Comparison of ENCODE assay signal across 18 cellular contexts in the genomic region with DNA sequence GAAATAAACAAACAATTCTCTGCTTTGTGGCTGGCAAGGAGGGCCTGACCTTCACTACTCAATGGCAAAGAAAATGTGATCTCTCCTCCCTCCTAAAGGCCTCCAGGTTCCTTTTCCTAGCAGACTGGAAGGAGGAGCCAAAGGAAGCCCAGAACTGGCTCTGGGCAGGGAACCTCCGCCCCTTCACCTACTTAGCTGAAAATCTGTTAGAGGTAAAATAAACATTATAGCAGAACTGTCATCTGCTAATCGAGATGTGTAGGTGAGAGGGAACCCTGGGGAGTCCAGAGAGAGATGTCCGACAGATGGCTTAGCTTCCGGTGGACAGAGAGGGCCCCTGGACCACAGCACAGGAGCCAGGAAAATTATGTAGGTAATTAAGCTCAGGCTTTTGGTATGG.
DNase-seq lines count a peak whose midpoint lies in the region; TF ChIP-seq lines count a peak whose summit lies in the region.
"Had no signal": no experiment of that assay in that cellular context is flagged by ENCODE, and none has a peak within 500 bp of the region (broad histone marks: within the 10 kb centered on the region; RNA-seq: fewer than 3 reads in every experiment).

No MANE protein-coding gene starts in this region.

- no peak overlapping the region for H3K4me3 ChIP-seq in parathyroid adenoma (ENCODE audit: low read depth, low read length)
- H3K4me3 ChIP-seq: A549, GM12878, K562, SK-N-MC had no signal

- no peak overlapping the region for H3K4me3 Mint-ChIP-seq in progenitor cell of endocrine pancreas (ENCODE audit: low read depth)
- H3K4me3 Mint-ChIP-seq: T-cell had no signal

- H3K27ac ChIP-seq in angular gyrus (ENCODE audit: low read depth, low read length) = peak overlapping the region; percentile 62
- H3K27ac ChIP-seq in parathyroid adenoma = peak overlapping the region; percentile 65
- H3K27ac ChIP-seq: A549, C4-2B, HL-60, SK-N-MC had no signal

- DNase-seq in NCI-H345 (lab: John Stamatoyannopoulos, UW) (peak; percentile 7), NCI-H345 treated with DMSO at 0.1 percent for 48 hours (lab: John Stamatoyannopoulos, UW; ENCODE audit: unreplicated experiment) (no peak), NCI-H2227 treated with DMSO at 0.1 percent for 48 hours (lab: John Stamatoyannopoulos, UW) (peak; percentile 47), posterior cingulate gyrus (no peak), progenitor cell of endocrine pancreas (ENCODE audit: low spot score, unreplicated experiment) (no peak), RPMI8226 (no peak)
- DNase-seq: Caco-2, NCI-H187, PC-3, T-cell had no signal

- no peaks in the 10 kb centered on the region for H3K9me3 ChIP-seq in parathyroid adenoma (ENCODE audit: control insufficient read depth, low read length)
- H3K9me3 ChIP-seq: A549, Caco-2 had no signal

- peaks cover 8% of the 10 kb centered on the region for H3K4me1 ChIP-seq in parathyroid adenoma
- H3K4me1 ChIP-seq: A549, Caco-2 had no signal

- H3K79me2 ChIP-seq in parathyroid adenoma = no peaks in the 10 kb centered on the region

- no peak overlapping the region for H3K9ac ChIP-seq in parathyroid adenoma

- H3K4me2 ChIP-seq in parathyroid adenoma (ENCODE audit: low read length) = no peak overlapping the region
- H3K4me2 ChIP-seq: A549 had no signal

- H3K27me3 Mint-ChIP-seq in progenitor cell of endocrine pancreas = peaks cover 11% of the 10 kb centered on the region

- H3K9me3 Mint-ChIP-seq in progenitor cell of endocrine pancreas (ENCODE audit: low read depth) = no peaks in the 10 kb centered on the region
- H3K9me3 Mint-ChIP-seq: T-cell had no signal

- no peaks in the 10 kb centered on the region for H3K36me3 ChIP-seq in parathyroid adenoma (ENCODE audit: control insufficient read depth, insufficient read depth, low read length)

- no peaks in the 10 kb centered on the region for H3K27me3 ChIP-seq in parathyroid adenoma (ENCODE audit: control insufficient read depth, insufficient read depth, low read length)

- no peak for TF ChIP-seq CTCF in parathyroid adenoma (IDR thresholded peaks at IDR 0.05)
- no peak for TF ChIP-seq CTCF in progenitor cell of endocrine pancreas (IDR thresholded peaks at IDR 0.05; ENCODE audit: unreplicated experiment)

- peak overlapping the region; percentile 68 for H2AFZ ChIP-seq in parathyroid adenoma

- intact Hi-C loops in posterior cingulate gyrus (cut with DNase I) = no loop called here

- H3K27ac Mint-ChIP-seq in progenitor cell of endocrine pancreas = no peak overlapping the region
- H3K27ac Mint-ChIP-seq: T-cell had no signal

- no peaks in the 10 kb centered on the region for H3K4me1 Mint-ChIP-seq in progenitor cell of endocrine pancreas (ENCODE audit: low read depth)
- H3K4me1 Mint-ChIP-seq: T-cell had no signal

- no peaks in the 10 kb centered on the region for H3K36me3 Mint-ChIP-seq in progenitor cell of endocrine pancreas (ENCODE audit: insufficient read depth)
- H3K36me3 Mint-ChIP-seq: T-cell had no signal

Comparison
In these comparisons a context has a peak if more than half of its experiments do, and no peak if none do; other contexts are left out.
1. DNase-seq: peak in NCI-H345 (single experiment) and NCI-H2227 treated with DMSO at 0.1 percent for 48 hours (single experiment); none in NCI-H345 treated with DMSO at 0.1 percent for 48 hours (single experiment), posterior cingulate gyrus (0 of 10), progenitor cell of endocrine pancreas (single experiment) and RPMI8226 (single experiment).